8 cellular contexts compared by ENCODE assay signal in the genomic region with DNA sequence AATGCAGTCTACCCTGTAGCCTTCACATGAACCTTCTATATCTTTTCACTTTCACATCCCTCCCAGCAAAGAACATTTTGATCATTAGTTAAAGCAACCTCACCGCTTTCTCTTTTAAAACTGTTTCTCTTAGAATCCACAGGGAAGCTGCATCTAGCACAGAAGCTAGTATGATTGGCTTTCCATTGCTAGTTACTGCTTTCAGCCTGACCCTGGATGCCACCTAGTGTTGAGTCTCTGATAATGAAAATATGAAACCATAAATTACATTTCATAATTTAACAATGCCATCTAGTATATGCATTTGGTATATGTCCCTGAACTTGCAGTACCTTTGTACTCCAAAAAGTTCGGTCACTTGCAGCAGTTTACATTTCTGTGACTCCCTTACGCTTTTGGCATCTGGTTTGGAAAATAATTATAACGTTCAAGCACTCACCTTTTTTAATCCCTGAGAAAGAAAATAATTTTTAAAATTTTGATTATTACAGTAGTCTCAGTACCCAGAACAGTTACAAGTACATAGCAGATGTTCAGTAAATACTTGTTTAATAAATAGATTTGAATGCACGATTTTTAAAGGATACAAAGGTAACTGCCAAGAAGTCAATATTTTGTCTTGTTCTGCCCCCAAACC. TPM values are rescaled to one million over a fixed set of nuclear protein-coding genes. Genes with fewer than 3 reads are reported as not detected.
DNase-seq lines count a peak whose midpoint lies in the region; ATAC-seq and TF ChIP-seq lines count a peak whose summit lies in the region.

No MANE protein-coding gene starts in this region.

- H3K27me3 Mint-ChIP-seq in activated CD4-positive, alpha-beta memory T cell treated with anti-CD3 and anti-CD28 coated beads for 36 hours = no peaks in the 10 kb centered on the region

- TF ChIP-seq CTCF in fibroblast of villous mesenchyme (IDR thresholded peaks at IDR 0.05; ENCODE audit: insufficient read depth, low read depth, low read length) (peak; percentile 78), ovary (IDR thresholded peaks at IDR 0.05) (peak; percentile 47 to 69 (median 66))

- H3K4me1 ChIP-seq in ovary (ENCODE audit: insufficient read depth) = no peaks in the 10 kb centered on the region

- no peak for TF ChIP-seq POLR2A in ovary (IDR thresholded peaks at IDR 0.05)

- CTCF ChIA-PET in activated CD4-positive, alpha-beta memory T cell treated with anti-CD3 and anti-CD28 coated beads for 36 hours (lab: Charles Lee) = interaction anchor here (0.6 to 5.3 kb wide), 22 partner anchors 8 to 672 kb away, joined by 3 to 167 read pairs (median 5); partner anchors contain the start of genes CISD1 and TFAM

- 42 to 57% (median 48%) methylated on average over 5 of the region's 5 CpGs for WGBS in ovary, 3 donors

- H3K27me3 ChIP-seq in ovary = no peaks in the 10 kb centered on the region

- H3K4me3 ChIP-seq in fibroblast of villous mesenchyme (ENCODE audit: low read depth, low read length) (no peak overlapping the region), ovary (no peak overlapping the region)

- no peak overlapping the region for H3K27ac ChIP-seq in ovary

- no peaks in the 10 kb centered on the region for H3K4me1 Mint-ChIP-seq in activated CD4-positive, alpha-beta memory T cell treated with anti-CD3 and anti-CD28 coated beads for 36 hours (ENCODE audit: low read depth)

- intact Hi-C loops in activated CD4-positive, alpha-beta memory T cell treated with anti-CD3 and anti-CD28 coated beads for 36 hours (cut with micrococcal nuclease) = loop anchor here (1.0 kb wide), 2 partner anchors 22 to 114 kb away; partner anchors contain the start of gene CISD1
- intact Hi-C loops in ovary (cut with DNase I) = loop anchor here (5.0 to 10.0 kb wide), 2 partner anchors 107 to 114 kb away; no protein-coding TSS in a partner anchor

- H3K36me3 ChIP-seq in ovary = no peaks in the 10 kb centered on the region

- POLR2A ChIA-PET in activated CD4-positive, alpha-beta memory T cell treated with anti-CD3 and anti-CD28 coated beads for 36 hours (lab: Charles Lee) = no interaction called here

- no peaks in the 10 kb centered on the region for H3K9me3 Mint-ChIP-seq in activated CD4-positive, alpha-beta memory T cell treated with anti-CD3 and anti-CD28 coated beads for 36 hours

- no peaks in the 10 kb centered on the region for H3K9me3 ChIP-seq in ovary

- no peak for TF ChIP-seq EP300 in ovary (IDR thresholded peaks at IDR 0.05)

- H3K36me3 Mint-ChIP-seq in activated CD4-positive, alpha-beta memory T cell treated with anti-CD3 and anti-CD28 coated beads for 36 hours = no peaks in the 10 kb centered on the region

- ATAC-seq in GM18520 (IDR thresholded peaks at IDR 0.05; ENCODE audit: unreplicated experiment) = peak; percentile 81
- ATAC-seq in HG02943 (IDR thresholded peaks at IDR 0.05; ENCODE audit: low read depth, unreplicated experiment) = peak; percentile 86

- DNase-seq in COR-L47 (lab: John Stamatoyannopoulos, UW) = peak; percentile 61
- DNase-seq in NCI-H2081 (lab: John Stamatoyannopoulos, UW) = peak; percentile 6 to 38
- DNase-seq in activated CD4-positive, alpha-beta memory T cell treated with anti-CD3 and anti-CD28 coated beads for 36 hours = peak; percentile 31
- DNase-seq in fibroblast of villous mesenchyme (ENCODE audit: low read depth) = peak; percentile 72
- DNase-seq in ovary = peak in 1 of 5 donors; percentile 31
- DNase-seq in NCI-H774 (lab: John Stamatoyannopoulos, UW) = no peak

- H3K27ac Mint-ChIP-seq in activated CD4-positive, alpha-beta memory T cell treated with anti-CD3 and anti-CD28 coated beads for 36 hours = no peak overlapping the region

- no peak overlapping the region for H3K4me3 Mint-ChIP-seq in activated CD4-positive, alpha-beta memory T cell treated with anti-CD3 and anti-CD28 coated beads for 36 hours

RNA-seq across cellular contexts. Expression of gene CISD1, which starts 22.7 kb away (rescaled TPM):
- total RNA-seq in activated CD4-positive, alpha-beta memory T cell treated with anti-CD3 and anti-CD28 coated beads for 36 hours = 10 to 100 TPM; 42.3 to 44.0 TPM
- total RNA-seq in fibroblast of villous mesenchyme (28.3 and 38.0 TPM in 2 replicates), ovary (10 to 100 TPM; 20.2 to 29.2 (median 25.5) TPM)
- 10 to 100 TPM; 10.6 to 35.7 TPM for polyA plus RNA-seq in ovary

RNA-seq across cellular contexts. Expression of gene IPMK, which starts 24.0 kb away (rescaled TPM):
- total RNA-seq in activated CD4-positive, alpha-beta memory T cell treated with anti-CD3 and anti-CD28 coated beads for 36 hours = 1 to 10 TPM; 5.6 to 5.7 TPM
- 4.5 and 7.8 TPM in 2 replicates for total RNA-seq in fibroblast of villous mesenchyme
- 1 to 10 TPM; 2.7 to 4.3 (median 3.4) TPM for total RNA-seq in ovary
- polyA plus RNA-seq in ovary = 1 to 10 TPM; 1.5 to 2.3 TPM

RNA-seq across cellular contexts. Expression of gene UBE2D1, which starts 43.1 kb away (rescaled TPM):
- 10 to 100 TPM; 14.5 to 14.8 TPM for total RNA-seq in activated CD4-positive, alpha-beta memory T cell treated with anti-CD3 and anti-CD28 coated beads for 36 hours
- total RNA-seq in fibroblast of villous mesenchyme (12.9 and 27.6 TPM in 2 replicates), ovary (10 to 100 TPM; 11.6 to 18.0 (median 14.1) TPM)
- polyA plus RNA-seq in ovary = 10 to 100 TPM in 1 of 2 donors, 1 to 10 TPM in 1; 9.8 to 20.1 TPM
